Comparison of ENCODE assay signal across 18 cellular contexts in the genomic region with DNA sequence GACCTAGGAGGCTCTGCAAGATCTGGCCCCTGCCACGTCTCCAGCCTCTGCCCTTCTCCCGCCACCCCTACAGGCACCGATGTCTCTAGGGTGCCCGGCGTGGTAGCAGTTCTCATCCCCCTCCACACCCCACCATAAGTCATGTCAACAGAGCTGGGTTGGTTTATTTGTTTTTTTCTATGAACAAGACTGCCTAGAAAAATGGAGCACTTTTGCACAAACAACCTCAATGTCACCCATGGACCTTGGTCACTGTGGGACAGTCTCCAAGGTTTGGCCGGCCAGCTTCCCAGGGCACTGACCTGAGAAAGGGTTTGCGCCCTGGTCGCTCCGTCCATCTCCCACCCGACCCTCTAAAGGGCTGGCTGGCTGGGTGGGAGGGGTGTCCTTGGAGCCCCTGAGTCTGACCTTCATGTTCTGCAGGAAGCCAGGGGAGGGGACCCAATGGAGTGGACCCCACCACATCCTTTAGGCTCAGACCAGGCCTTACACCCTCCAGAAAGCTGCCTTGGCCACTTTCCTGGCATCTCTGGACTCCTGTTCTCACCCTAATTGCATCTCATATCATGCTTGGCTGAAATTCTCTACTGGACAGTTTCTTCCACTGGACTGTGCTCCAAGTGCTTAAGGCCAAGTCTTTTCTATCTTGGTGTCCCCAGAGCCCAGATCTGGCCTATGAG.
A peak's percentile ranks its signal among the peaks of the same experiment; 100 is the strongest.
DNase-seq lines count a peak whose midpoint lies in the region; ATAC-seq and TF ChIP-seq lines count a peak whose summit lies in the region.
"Had no signal": no experiment of that assay in that cellular context is flagged by ENCODE, and none has a peak within 500 bp of the region (broad histone marks: within the 10 kb centered on the region; RNA-seq: fewer than 3 reads in every experiment).

No MANE protein-coding gene starts in this region.

- peak overlapping the region; percentile 90 to 97 for H3K27ac ChIP-seq in ascending aorta
- H3K27ac ChIP-seq in psoas muscle: peak overlapping the region; percentile 97
- H3K27ac ChIP-seq in tibial nerve: peak overlapping the region in 3 of 4 donors; percentile 10 to 47 (median 36)
- H3K27ac ChIP-seq: PC-9, RWPE1, SJCRH30 had no signal

- no peaks in the 10 kb centered on the region for H3K36me3 ChIP-seq in ascending aorta
- no peaks in the 10 kb centered on the region for H3K36me3 ChIP-seq in psoas muscle (ENCODE audit: insufficient read depth in 1 of 2, low read depth in 1 of 2)
- no peaks in the 10 kb centered on the region for H3K36me3 ChIP-seq in tibial nerve
- H3K36me3 ChIP-seq: SJCRH30 had no signal

- H3K9me3 ChIP-seq in ascending aorta (no peaks in the 10 kb centered on the region), psoas muscle (no peaks in the 10 kb centered on the region), tibial nerve (peaks cover 0 to 4% (median 0%) of the 10 kb centered on the region in 4 donors)

- no peak for DNase-seq in ascending aorta (ENCODE audit: low spot score in 2 of 2)
- peak; percentile 28 for DNase-seq in left ventricle myocardium superior
- DNase-seq in psoas muscle: no peak
- DNase-seq in tibial nerve (ENCODE audit: low spot score in 2 of 2): no peak
- DNase-seq in activated CD4-positive, alpha-beta T cell treated with anti-CD3 and anti-CD28 coated beads for 48 hours: no peak
- DNase-seq: CD4-positive, CD25-positive, alpha-beta regulatory T cell; NCI-H1105; NCI-H146; NCI-H2029; NCI-H2227 treated with DMSO at 0.1 percent for 48 hours; NCI-H510A treated with DMSO at 0.1 percent for 48 hours; NCI-H748 treated with DMSO at 0.1 percent for 48 hours; PC-9; SJCRH30 had no signal

- no peak for TF ChIP-seq EP300 in tibial nerve (IDR thresholded peaks at IDR 0.05)

- intact Hi-C loops in ascending aorta (cut with DNase I): no loop called here
- intact Hi-C loops in left ventricle myocardium superior (cut with micrococcal nuclease): loop anchor here (10.0 kb wide), 1 partner anchor 49 kb away; no protein-coding TSS in a partner anchor
- intact Hi-C loops in psoas muscle (cut with DNase I): no loop called here

- TF ChIP-seq POLR2A in tibial nerve (IDR thresholded peaks at IDR 0.05): no peak

- H3K4me3 ChIP-seq in ascending aorta (no peak overlapping the region), psoas muscle (no peak overlapping the region), tibial nerve (no peak overlapping the region)
- H3K4me3 ChIP-seq: PC-9, SJCRH30 had no signal

- H3K27me3 ChIP-seq in ascending aorta (no peaks in the 10 kb centered on the region), psoas muscle (ENCODE audit: insufficient read depth in 3 of 3, low read length in 2 of 3) (no peaks in the 10 kb centered on the region), tibial nerve (no peaks in the 10 kb centered on the region)

- H3K4me1 ChIP-seq in ascending aorta: peaks cover 22 to 43% of the 10 kb centered on the region in 2 donors
- H3K4me1 ChIP-seq in psoas muscle: peaks cover 60% of the 10 kb centered on the region
- H3K4me1 ChIP-seq in tibial nerve: peaks cover 0 to 34% (median 9%) of the 10 kb centered on the region in 4 donors
- H3K4me1 ChIP-seq: SJCRH30 had no signal

- TF ChIP-seq CTCF in ascending aorta (IDR thresholded peaks at IDR 0.05): no peak
- no peak for TF ChIP-seq CTCF in psoas muscle (IDR thresholded peaks at IDR 0.05)
- no peak for TF ChIP-seq CTCF in tibial nerve (IDR thresholded peaks at IDR 0.05)

- WGBS in psoas muscle, 3 donors: 22 to 51% (median 39%) methylated on average over 10 of the region's 10 CpGs
- WGBS in tibial nerve, 2 donors: 71 to 73% methylated on average over 9 to 10 of the region's 10 CpGs

- ATAC-seq in left ventricle myocardium superior: peak; percentile 54
- no peak for ATAC-seq in psoas muscle
- ATAC-seq in GM19351 (IDR thresholded peaks at IDR 0.05; ENCODE audit: unreplicated experiment): no peak
- ATAC-seq in GM21528 (IDR thresholded peaks at IDR 0.05; ENCODE audit: low FRiP score, unreplicated experiment): no peak
- no peak for ATAC-seq in GM21576 (IDR thresholded peaks at IDR 0.05; ENCODE audit: unreplicated experiment)

Comparison
In these comparisons a context has a peak if more than half of its experiments do, and no peak if none do; other contexts are left out.
1. H3K27ac ChIP-seq: peak in every context shown above with its lines; median percentile 97 in psoas muscle; 94 in ascending aorta; 36 in tibial nerve.